In the genomic region with DNA sequence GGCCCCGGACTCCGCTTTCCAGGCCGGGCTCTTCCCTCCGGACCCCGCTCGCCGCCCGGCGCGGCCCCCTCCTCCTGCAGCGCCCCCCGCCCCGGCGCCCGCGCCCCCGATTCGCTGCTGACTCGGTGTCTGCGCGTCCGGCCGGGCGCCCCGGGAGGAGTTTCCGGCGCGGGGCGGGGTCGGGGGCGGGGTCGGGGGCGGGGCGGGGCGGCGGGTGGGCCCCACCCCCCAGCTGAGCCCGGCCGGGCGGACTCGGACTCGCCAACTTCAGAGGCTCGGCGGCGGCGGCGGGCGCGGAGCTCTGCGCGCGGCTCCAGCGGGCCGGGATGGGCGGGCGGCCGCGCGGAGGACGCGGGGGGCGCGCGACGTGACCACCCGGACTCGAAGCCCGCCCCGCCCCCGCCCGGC, we compare ENCODE assay signal across 8 cellular contexts. TPM values are rescaled to one million over a fixed set of nuclear protein-coding genes. Genes with fewer than 3 reads are reported as not detected.
DNase-seq lines count a peak whose midpoint lies in the region; ATAC-seq and TF ChIP-seq lines count a peak whose summit lies in the region.

A gene with protein sequence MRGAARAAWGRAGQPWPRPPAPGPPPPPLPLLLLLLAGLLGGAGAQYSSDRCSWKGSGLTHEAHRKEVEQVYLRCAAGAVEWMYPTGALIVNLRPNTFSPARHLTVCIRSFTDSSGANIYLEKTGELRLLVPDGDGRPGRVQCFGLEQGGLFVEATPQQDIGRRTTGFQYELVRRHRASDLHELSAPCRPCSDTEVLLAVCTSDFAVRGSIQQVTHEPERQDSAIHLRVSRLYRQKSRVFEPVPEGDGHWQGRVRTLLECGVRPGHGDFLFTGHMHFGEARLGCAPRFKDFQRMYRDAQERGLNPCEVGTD (plus strand): TSS at position 270 of the 408 bp plus-strand sequence. CDS start 207 bp downstream, outside the sequence.

- H3K27me3 Mint-ChIP-seq in activated CD4-positive, alpha-beta memory T cell treated with anti-CD3 and anti-CD28 coated beads for 36 hours = peaks cover 14% of the 10 kb centered on the region

- no peak within 1 kb of the TSS for H3K27ac ChIP-seq in effector memory CD4-positive, alpha-beta T cell (ENCODE audit: insufficient read depth, low read length, poor library complexity, severe bottlenecking)
- peak within 1 kb of the TSS; percentile 69 to 96 for H3K27ac ChIP-seq in lung (ENCODE audit: low read depth in 1 of 2, low read length in 1 of 2)

- peak; percentile 65 for ATAC-seq in lung (ENCODE audit: insufficient read depth, low FRiP score)
- no peak for ATAC-seq in HG03565 (IDR thresholded peaks at IDR 0.05; ENCODE audit: unreplicated experiment)

- peaks cover 27% of the 10 kb centered on the region for H3K4me1 Mint-ChIP-seq in activated CD4-positive, alpha-beta memory T cell treated with anti-CD3 and anti-CD28 coated beads for 36 hours (ENCODE audit: low read depth)

- H3K4me1 ChIP-seq in BE2C (peaks cover 8% of the 10 kb centered on the region; the same call in 1 of the 2 replicates), lung (ENCODE audit: control insufficient read depth in 2 of 2, insufficient read depth in 2 of 2, low read length in 2 of 2) (peaks cover 0 to 16% of the 10 kb centered on the region in 2 donors)
- H3K4me1 ChIP-seq in effector memory CD4-positive, alpha-beta T cell (ENCODE audit: control insufficient read depth, insufficient read depth, low read length, poor library complexity, severe bottlenecking) = peaks cover 20% of the 10 kb centered on the region

- H3K9me3 ChIP-seq in BE2C = no peaks in the 10 kb centered on the region
- no peaks in the 10 kb centered on the region for H3K9me3 ChIP-seq in effector memory CD4-positive, alpha-beta T cell (ENCODE audit: control insufficient read depth, low read length)
- H3K9me3 ChIP-seq in lung (ENCODE audit: control insufficient read depth in 2 of 2, insufficient read depth in 1 of 2, low read length in 1 of 2) = no peaks in the 10 kb centered on the region

- peak; percentile 82 for DNase-seq in BE2C
- peak; percentile 98 for DNase-seq in GM19240 (ENCODE audit: insufficient read length, low spot score)
- DNase-seq in MV-4-11 (lab: John Stamatoyannopoulos, UW) = peak; percentile 35
- DNase-seq in activated CD4-positive, alpha-beta memory T cell treated with anti-CD3 and anti-CD28 coated beads for 36 hours = peak; percentile 71
- peak; percentile 25 to 48 (median 36) for DNase-seq in effector memory CD4-positive, alpha-beta T cell
- peak; percentile 74 for DNase-seq in lung (ENCODE audit: low spot score)
- DNase-seq in stimulated activated CD4-positive, alpha-beta T cell treated with anti-CD3 and anti-CD28 coated beads, TNF-alpha, amount 100 ng/mL, for 24 hours (ENCODE audit: low read depth in 3 of 3) = peak; percentile 18 to 57 (median 27)

- H3K27me3 ChIP-seq in BE2C (peaks cover 30% of the 10 kb centered on the region), lung (ENCODE audit: control insufficient read depth, insufficient read depth) (no peaks in the 10 kb centered on the region)
- H3K27me3 ChIP-seq in effector memory CD4-positive, alpha-beta T cell (replicated peaks; ENCODE audit: control insufficient read depth, insufficient read depth, low read length, poor library complexity, severe bottlenecking) = no peaks in the 10 kb centered on the region

- POLR2A ChIA-PET in activated CD4-positive, alpha-beta memory T cell treated with anti-CD3 and anti-CD28 coated beads for 36 hours (lab: Charles Lee) = interaction anchor here (0.6 to 1.1 kb wide), 3 partner anchors 28 to 169 kb away, joined by 3 to 10 read pairs (median 3); no protein-coding TSS in a partner anchor

- CTCF ChIA-PET in activated CD4-positive, alpha-beta memory T cell treated with anti-CD3 and anti-CD28 coated beads for 36 hours (lab: Charles Lee) = interaction anchor here (0.7 kb wide), 1 partner anchor 94 kb away, joined by 3 read pairs; no protein-coding TSS in a partner anchor

- peak within 1 kb of the TSS; percentile 45 for H3K4me3 Mint-ChIP-seq in activated CD4-positive, alpha-beta memory T cell treated with anti-CD3 and anti-CD28 coated beads for 36 hours

- no peak within 1 kb of the TSS for H3K27ac Mint-ChIP-seq in activated CD4-positive, alpha-beta memory T cell treated with anti-CD3 and anti-CD28 coated beads for 36 hours

- peaks cover 17% of the 10 kb centered on the region for H3K36me3 Mint-ChIP-seq in activated CD4-positive, alpha-beta memory T cell treated with anti-CD3 and anti-CD28 coated beads for 36 hours

- H3K4me3 ChIP-seq in BE2C (ENCODE audit: low read depth, low read length) = peak within 1 kb of the TSS; percentile 25
- H3K4me3 ChIP-seq in effector memory CD4-positive, alpha-beta T cell (ENCODE audit: insufficient read depth, low read depth, low read length, poor library complexity, severe bottlenecking) = peak within 1 kb of the TSS; percentile 57
- peak within 1 kb of the TSS; percentile 67 for H3K4me3 ChIP-seq in lung

- no peak for TF ChIP-seq CTCF in BE2C (IDR thresholded peaks at IDR 0.05; ENCODE audit: low read depth, low read length)
- no peak for TF ChIP-seq CTCF in lung (IDR thresholded peaks at IDR 0.05; ENCODE audit: control extremely low read depth, extremely low read depth)

- intact Hi-C loops in activated CD4-positive, alpha-beta memory T cell treated with anti-CD3 and anti-CD28 coated beads for 36 hours (cut with micrococcal nuclease) = no loop called here

- no peaks in the 10 kb centered on the region for H3K9me3 Mint-ChIP-seq in activated CD4-positive, alpha-beta memory T cell treated with anti-CD3 and anti-CD28 coated beads for 36 hours

- WGBS in lung, 2 donors = 1 to 2% methylated on average over 23 to 70 of the region's 70 CpGs

- H3K36me3 ChIP-seq in BE2C (no peaks in the 10 kb centered on the region), lung (ENCODE audit: control insufficient read depth in 2 of 2, insufficient read depth in 2 of 2, low read length in 2 of 2) (no peaks in the 10 kb centered on the region)
- H3K36me3 ChIP-seq in effector memory CD4-positive, alpha-beta T cell (ENCODE audit: control insufficient read depth, insufficient read depth, low read length) = no peaks in the 10 kb centered on the region

RNA-seq across cellular contexts. Expression of the gene that starts here (rescaled TPM):
- 25.8 TPM for polyA plus RNA-seq in BE2C (2012; ENCODE audit: insufficient read depth, insufficient read length, low read depth)
- 10 to 100 TPM; 62.8 to 71.1 TPM for total RNA-seq in activated CD4-positive, alpha-beta memory T cell treated with anti-CD3 and anti-CD28 coated beads for 36 hours
- total RNA-seq in lung = 10 to 100 TPM; 48.9 to 81.1 TPM
- 100 to 1,000 TPM in 1 of 2 donors, 10 to 100 TPM in 1; 48.2 to 181 TPM for polyA plus RNA-seq in lung

Comparison
In these comparisons a context has a peak if more than half of its experiments do, and no peak if none do; other contexts are left out.
1. DNase-seq: peak in every context shown above with its lines; median percentile 98 in GM19240; 82 in BE2C; 74 in lung; 71 in activated CD4-positive, alpha-beta memory T cell treated with anti-CD3 and anti-CD28 coated beads for 36 hours; 36 in effector memory CD4-positive, alpha-beta T cell; 35 in MV-4-11; 27 in stimulated activated CD4-positive, alpha-beta T cell treated with anti-CD3 and anti-CD28 coated beads, TNF-alpha, amount 100 ng/mL, for 24 hours.